In the genomic region with DNA sequence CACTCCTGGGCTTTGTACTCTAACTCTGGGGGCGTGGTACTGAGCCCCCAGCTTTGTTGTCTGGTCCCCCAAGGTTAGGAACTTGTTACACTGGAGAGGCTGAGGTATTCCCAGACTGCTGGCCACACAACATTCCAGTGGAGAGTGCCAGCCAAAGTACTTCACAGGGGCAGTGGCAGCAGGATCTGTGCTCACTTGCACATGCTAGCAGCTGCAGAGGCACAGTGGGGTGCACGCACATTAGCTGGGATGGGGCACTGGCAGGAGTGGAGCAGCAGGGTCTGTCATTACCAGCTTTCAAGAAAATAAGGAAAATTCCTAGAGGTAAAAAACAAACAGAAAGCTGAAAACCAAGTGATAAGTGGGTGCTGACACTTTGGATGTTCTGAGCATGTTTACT, we compare ENCODE assay signal across 18 cellular contexts. TPM values are rescaled to one million over a fixed set of nuclear protein-coding genes. Genes with fewer than 3 reads are reported as not detected.
DNase-seq lines count a peak whose midpoint lies in the region; ATAC-seq lines count a peak whose summit lies in the region.
"Had no signal": no experiment of that assay in that cellular context is flagged by ENCODE, and none has a peak within 500 bp of the region (broad histone marks: within the 10 kb centered on the region; RNA-seq: fewer than 3 reads in every experiment).

No MANE protein-coding gene starts in this region.

- no peak overlapping the region for H3K4me3 ChIP-seq in right cardiac atrium (ENCODE audit: low read length)
- H3K4me3 ChIP-seq in mesendoderm (ENCODE audit: low read length) = no peak overlapping the region
- H3K4me3 ChIP-seq: BLaER1 treated with 17β-estradiol and CSF1 and Interleukin-3, amounts not matched to agents 10 nM and 100 nM; PC-9 had no signal

- no peak overlapping the region for H3K4me2 ChIP-seq in mesendoderm (ENCODE audit: low read length)
- H3K4me2 ChIP-seq: BLaER1 treated with 17β-estradiol and CSF1 and Interleukin-3, amounts not matched to agents 10 nM and 100 nM; PC-9 had no signal

- H2BK120ac ChIP-seq in mesendoderm (ENCODE audit: low read depth, low read length) = no peak overlapping the region

- ATAC-seq in Right ventricle myocardium inferior (peak; percentile 37), right cardiac atrium (no peak)
- ATAC-seq in activated CD4-positive, alpha-beta T cell treated with anti-CD3 and anti-CD28 coated beads for 36 hours = no peak

- H3K4ac ChIP-seq in mesendoderm (ENCODE audit: low read depth, low read length) = no peak overlapping the region

- H3K36me3 ChIP-seq in mesendoderm (ENCODE audit: control insufficient read depth, insufficient read depth, low read length) = no peaks in the 10 kb centered on the region

- no peak overlapping the region for H4K5ac ChIP-seq in mesendoderm (ENCODE audit: low read length)

- H3K79me2 ChIP-seq in mesendoderm (ENCODE audit: control insufficient read depth, insufficient read depth, low read length) = no peaks in the 10 kb centered on the region

- no peak overlapping the region for H4K8ac ChIP-seq in mesendoderm (ENCODE audit: low read depth, low read length)

- H3K27me3 Mint-ChIP-seq in activated CD4-positive, alpha-beta T cell treated with anti-CD3 and anti-CD28 coated beads for 36 hours = no peaks in the 10 kb centered on the region

- CTCF ChIA-PET in activated CD4-positive, alpha-beta T cell treated with anti-CD3 and anti-CD28 coated beads for 36 hours (lab: Charles Lee) = no interaction called here

- H3K56ac ChIP-seq in mesendoderm (ENCODE audit: low read length) = no peak overlapping the region

- DNase-seq in Right ventricle myocardium inferior (ENCODE audit: missing footprints) = no peak
- DNase-seq in right cardiac atrium = no peak
- DNase-seq in NCI-H748 treated with DMSO at 0.1 percent for 48 hours (lab: John Stamatoyannopoulos, UW) = peak; percentile 77
- DNase-seq in mesendoderm = peak; percentile 76
- no peak for DNase-seq in DMS153 (lab: John Stamatoyannopoulos, UW)
- no peak for DNase-seq in activated CD4-positive, alpha-beta T cell treated with anti-CD3 and anti-CD28 coated beads for 36 hours
- no peak for DNase-seq in germinal center (ENCODE audit: low spot score)
- DNase-seq: DMS 273 treated with DMSO at 0.1 percent for 48 hours, GF-D8, IMR-90, Kasumi-1, MM.1S, NCI-H1092 treated with DMSO at 0.1 percent for 48 hours, NCI-H1694 treated with DMSO at 0.1 percent for 48 hours, NCI-H2107, NCI-H446, PC-9 had no signal

- WGBS in right cardiac atrium = 31% methylated on average over 2 of the region's 2 CpGs
- no CpG with 5 or more reads among the region's 2 CpGs for WGBS in mesendoderm (ENCODE audit: extremely low coverage, insufficient coverage, low lambda C conversion rate)

- no peak overlapping the region for H3K9ac ChIP-seq in mesendoderm (ENCODE audit: low read length)
- H3K9ac ChIP-seq: BLaER1 treated with 17β-estradiol and CSF1 and Interleukin-3, amounts not matched to agents 10 nM and 100 nM had no signal

- H3K27ac Mint-ChIP-seq in activated CD4-positive, alpha-beta T cell treated with anti-CD3 and anti-CD28 coated beads for 36 hours = no peak overlapping the region

- no peak overlapping the region for H3K23ac ChIP-seq in mesendoderm (ENCODE audit: low read length)

- H2AK5ac ChIP-seq in mesendoderm (ENCODE audit: low read length) = no peak overlapping the region

- H3K27ac ChIP-seq in right cardiac atrium (ENCODE audit: low read length) (no peak overlapping the region), mesendoderm (ENCODE audit: low read depth, low read length) (no peak overlapping the region)
- H3K27ac ChIP-seq: BLaER1 treated with 17β-estradiol and CSF1 and Interleukin-3, amounts not matched to agents 10 nM and 100 nM; PC-9 had no signal

- no peak overlapping the region for H2BK15ac ChIP-seq in mesendoderm (replicated peaks; ENCODE audit: low read depth)

- H3K18ac ChIP-seq in mesendoderm (ENCODE audit: low read length) = no peak overlapping the region

- H3K27me3 ChIP-seq in right cardiac atrium (ENCODE audit: control insufficient read depth, insufficient read depth) (no peaks in the 10 kb centered on the region), mesendoderm (ENCODE audit: insufficient read depth, low read length, poor library complexity) (no peaks in the 10 kb centered on the region)
- H3K27me3 ChIP-seq: BLaER1 treated with 17β-estradiol and CSF1 and Interleukin-3, amounts not matched to agents 10 nM and 100 nM had no signal

- intact Hi-C loops in Right ventricle myocardium inferior (cut with DNase I) (no loop called here), right cardiac atrium (cut with DNase I) (no loop called here)
- intact Hi-C loops in activated CD4-positive, alpha-beta T cell treated with anti-CD3 and anti-CD28 coated beads for 36 hours (cut with DNase I, micrococcal nuclease) = no loop called here

- H3K9me3 Mint-ChIP-seq in activated CD4-positive, alpha-beta T cell treated with anti-CD3 and anti-CD28 coated beads for 36 hours (ENCODE audit: low read depth) = peaks cover 6% of the 10 kb centered on the region

- no peaks in the 10 kb centered on the region for H3K4me1 ChIP-seq in right cardiac atrium (ENCODE audit: control insufficient read depth, insufficient read depth, low read length)
- no peaks in the 10 kb centered on the region for H3K4me1 ChIP-seq in mesendoderm (ENCODE audit: control insufficient read depth, low read depth, low read length)
- H3K4me1 ChIP-seq: BLaER1 treated with 17β-estradiol and CSF1 and Interleukin-3, amounts not matched to agents 10 nM and 100 nM had no signal

- H3K4me3 Mint-ChIP-seq in activated CD4-positive, alpha-beta T cell treated with anti-CD3 and anti-CD28 coated beads for 36 hours = no peak overlapping the region

- no peaks in the 10 kb centered on the region for H3K79me1 ChIP-seq in mesendoderm (ENCODE audit: low read length)

- no peak overlapping the region for H2BK5ac ChIP-seq in mesendoderm (ENCODE audit: low read length)

- H3K9me3 ChIP-seq in right cardiac atrium (ENCODE audit: control insufficient read depth, low read length) = no peaks in the 10 kb centered on the region

- no peaks in the 10 kb centered on the region for H3K4me1 Mint-ChIP-seq in activated CD4-positive, alpha-beta T cell treated with anti-CD3 and anti-CD28 coated beads for 36 hours

- POLR2A ChIA-PET in activated CD4-positive, alpha-beta T cell treated with anti-CD3 and anti-CD28 coated beads for 36 hours (lab: Charles Lee) = interaction anchor here (0.7 kb wide), 1 partner anchor 13 kb away, joined by 3 read pairs; no protein-coding TSS in a partner anchor

- H3K36me3 Mint-ChIP-seq in activated CD4-positive, alpha-beta T cell treated with anti-CD3 and anti-CD28 coated beads for 36 hours (ENCODE audit: low read depth) = no peaks in the 10 kb centered on the region

RNA-seq across cellular contexts. Expression of a gene that starts 31.0 kb away (rescaled TPM):
- total RNA-seq in Right ventricle myocardium inferior = 7.7 TPM
- total RNA-seq in right cardiac atrium = 10 to 100 TPM in 1 of 4 donors, 1 to 10 TPM in 3; 5.5 to 10.3 (median 9.1) TPM
- 7.7 TPM for polyA plus RNA-seq in right cardiac atrium
- 11.2 TPM for polyA plus RNA-seq in mesendoderm (2013, experiment 1 of 2)
- polyA plus RNA-seq in mesendoderm (2013, experiment 2 of 2) = 12.6 TPM
- total RNA-seq in activated CD4-positive, alpha-beta T cell treated with anti-CD3 and anti-CD28 coated beads for 36 hours = 10 to 100 TPM; 10.5 to 11.7 TPM

Comparison
In these comparisons a context has a peak if more than half of its experiments do, and no peak if none do; other contexts are left out.
1. DNase-seq: peak in NCI-H748 treated with DMSO at 0.1 percent for 48 hours (single experiment) and mesendoderm (single experiment); none in Right ventricle myocardium inferior (single experiment), right cardiac atrium (0 of 3), DMS153 (single experiment), activated CD4-positive, alpha-beta T cell treated with anti-CD3 and anti-CD28 coated beads for 36 hours (single experiment) and germinal center (single experiment).